1 cellular context compared by ENCODE assay signal in genomic region chr3:155805802-155806618, GRCh38.
A peak's percentile ranks its signal among the peaks of the same experiment; 100 is the strongest.
TF ChIP-seq lines count a peak whose summit lies in the region.

TSS of gene C3orf33 (minus strand) at chr3:155806278. CDS start at chr3:155806252, 26 bp downstream.

TF ChIP-seq in HepG2, 621 proteins besides CTCF, POLR2A, EP300 and RAD21 (continued from another document and continues in another):
- no peak for TF ChIP-seq ATF6 (CRISPR knock-in tag; conservative IDR thresholded peaks at IDR 0.05)
- no peak; the same call in 1 of the 2 replicates for TF ChIP-seq ZNF709 (CRISPR knock-in tag; IDR thresholded peaks at IDR 0.05)
- TF ChIP-seq ATAD3A (CRISPR knock-in tag; IDR thresholded peaks at IDR 0.05) = no peak
- no peak for TF ChIP-seq KAT2B (IDR thresholded peaks at IDR 0.05; ENCODE audit: borderline replicate concordance, low read depth, low read length)
- no peak for TF ChIP-seq TBX3 (IDR thresholded peaks at IDR 0.05; ENCODE audit: borderline replicate concordance)
- TF ChIP-seq ELF3 (CRISPR knock-in tag; IDR thresholded peaks at IDR 0.05) = peak; percentile 30; the same call in 1 of the 2 replicates
- peak; percentile 91 for TF ChIP-seq ZBTB7B (CRISPR knock-in tag; IDR thresholded peaks at IDR 0.05)
- no peak for TF ChIP-seq SNAPC4 (CRISPR knock-in tag; IDR thresholded peaks at IDR 0.05)
- TF ChIP-seq TRIM22 (IDR thresholded peaks at IDR 0.05) = no peak
- TF ChIP-seq ZNF274 (CRISPR knock-in tag; IDR thresholded peaks at IDR 0.05) = no peak
- peak; percentile 40; the same call in 1 of the 2 replicates for TF ChIP-seq PAXIP1 (CRISPR knock-in tag; conservative IDR thresholded peaks at IDR 0.05)
- TF ChIP-seq FOXK1 (CRISPR knock-in tag; IDR thresholded peaks at IDR 0.05; ENCODE audit: borderline replicate concordance, low read depth) = no peak
- TF ChIP-seq TARDBP (CRISPR knock-in tag; IDR thresholded peaks at IDR 0.05) = peak; percentile 35; the same call in 1 of the 2 replicates
- no peak for TF ChIP-seq ZNF326 (CRISPR knock-in tag; IDR thresholded peaks at IDR 0.05; ENCODE audit: borderline replicate concordance)
- TF ChIP-seq KDM3A (CRISPR knock-in tag; IDR thresholded peaks at IDR 0.05; ENCODE audit: low read depth) = 0 out of 2 replicates have a peak, but pooled peaks have one; percentile 52
- peak; percentile 22; the same call in 1 of the 2 replicates for TF ChIP-seq SOX5 (CRISPR knock-in tag; IDR thresholded peaks at IDR 0.05; ENCODE audit: borderline replicate concordance)
- TF ChIP-seq CENPX (CRISPR knock-in tag; IDR thresholded peaks at IDR 0.05) = no peak
- no peak for TF ChIP-seq NCOA1 (CRISPR knock-in tag; IDR thresholded peaks at IDR 0.05)
- no peak for TF ChIP-seq ZUFSP (CRISPR knock-in tag; IDR thresholded peaks at IDR 0.05; ENCODE audit: borderline replicate concordance)
- TF ChIP-seq ZNF572 (CRISPR knock-in tag; IDR thresholded peaks at IDR 0.05) = no peak
- TF ChIP-seq ZNF407 (CRISPR knock-in tag; IDR thresholded peaks at IDR 0.05; ENCODE audit: not compliant biosample characterization) = peak; percentile 88
- TF ChIP-seq E2F2 (CRISPR knock-in tag; IDR thresholded peaks at IDR 0.05; ENCODE audit: borderline replicate concordance) = peak; percentile 70; the same call in 1 of the 2 replicates
- no peak for TF ChIP-seq CBX1 (IDR thresholded peaks at IDR 0.05; ENCODE audit: low read depth)
- no peak for TF ChIP-seq NPAS2 (CRISPR knock-in tag; IDR thresholded peaks at IDR 0.05; ENCODE audit: borderline replicate concordance)
- TF ChIP-seq IRF2 (CRISPR knock-in tag; IDR thresholded peaks at IDR 0.05) = peak; percentile 20; the same call in 1 of the 2 replicates
- TF ChIP-seq GATA4 (IDR thresholded peaks at IDR 0.05; ENCODE audit: borderline replicate concordance, low read depth) = no peak
- peak; percentile 95 for TF ChIP-seq YY1 (IDR thresholded peaks at IDR 0.05; ENCODE audit: insufficient read depth, insufficient replicate concordance, low read depth, low read length)
- 0 out of 2 replicates have a peak, but pooled peaks have one; percentile 48 for TF ChIP-seq ZNF343 (CRISPR knock-in tag; IDR thresholded peaks at IDR 0.05)
- no peak for TF ChIP-seq HHEX (CRISPR knock-in tag; IDR thresholded peaks at IDR 0.05)
- TF ChIP-seq ZBTB38 (CRISPR knock-in tag; IDR thresholded peaks at IDR 0.05) = no peak
- no peak for TF ChIP-seq NFATC3 (CRISPR knock-in tag; IDR thresholded peaks at IDR 0.05)
